Comparison of ENCODE assay signal across 21 cellular contexts in the genomic region with DNA sequence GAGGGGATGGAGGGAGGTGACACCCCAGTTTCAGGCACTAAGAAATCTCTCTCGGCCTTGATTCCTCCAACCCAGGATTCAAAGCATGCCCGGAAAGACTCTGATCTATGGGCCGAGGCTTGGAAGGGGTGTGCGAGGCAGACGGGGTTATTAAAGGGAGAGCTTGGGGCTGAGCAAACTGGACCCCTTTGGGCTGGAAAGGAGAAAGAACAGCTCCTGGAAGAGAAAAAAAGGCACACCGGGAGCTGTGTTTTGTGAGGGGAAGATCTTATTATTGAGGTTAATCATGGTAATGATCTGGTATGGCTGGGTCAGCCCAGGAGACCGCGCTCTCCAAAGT. TPM values are rescaled to one million over a fixed set of nuclear protein-coding genes. Genes with fewer than 3 reads are reported as not detected.
"Had no signal": no experiment of that assay in that cellular context is flagged by ENCODE, and none has a peak within 500 bp of the region (broad histone marks: within the 10 kb centered on the region; RNA-seq: fewer than 3 reads in every experiment).

No MANE protein-coding gene starts in this region.

- H3K9me3 ChIP-seq: colonic mucosa, neutrophil had no signal

- H3K9me3 Mint-ChIP-seq: activated CD4-positive, alpha-beta T cell treated with anti-CD3 and anti-CD28 coated beads, Interleukin-2, amount 10 ng/mL, durations not matched to agents 24 days and 14 days; activated T-helper 17 cell treated with anti-CD3 and anti-CD28 coated beads, Interleukin-2, amount 50 U/mL, for 72 hours; stimulated activated naive B cell treated with anti-CD40 and anti-IgM and Interleukin-4, amounts not matched to agents 10 μg/mL and 1 μg/mL and 100 μg/mL, for 72 hours had no signal

- DNase-seq: activated CD4-positive, alpha-beta T cell treated with anti-CD3 and anti-CD28 coated beads, Interleukin-2, amount 10 ng/mL, durations not matched to agents 24 days and 14 days; activated CD8-positive, alpha-beta memory T cell treated with anti-CD3 and anti-CD28 coated beads for 24 hours; activated naive CD4-positive, alpha-beta T cell; brain microvascular endothelial cell; central memory CD4-positive, alpha-beta T cell; colonic mucosa; hypothalamus; midbrain; stimulated activated CD4-positive, alpha-beta T cell treated with anti-CD3 and anti-CD28 coated beads, Interleukin-4, amount 100 ng/mL, for 24 hours; stimulated activated naive B cell treated with anti-CD40 and anti-IgM and Interleukin-4, amounts not matched to agents 10 μg/mL and 1 μg/mL and 100 μg/mL, for 72 hours; T-helper 1 cell; T1000 had no signal

- H3K9ac ChIP-seq: parathyroid adenoma had no signal

- H2AFZ ChIP-seq: parathyroid adenoma had no signal

- ATAC-seq: activated T-helper 17 cell treated with anti-CD3 and anti-CD28 coated beads, Interleukin-2, amount 50 U/mL, for 72 hours; left lobe of liver; sciatic nerve; stimulated activated naive B cell treated with anti-CD40 and anti-IgM and Interleukin-4, amounts not matched to agents 10 μg/mL and 1 μg/mL and 100 μg/mL, for 72 hours had no signal

- H3K4me3 Mint-ChIP-seq: activated CD4-positive, alpha-beta T cell treated with anti-CD3 and anti-CD28 coated beads, Interleukin-2, amount 10 ng/mL, durations not matched to agents 24 days and 14 days; activated T-helper 17 cell treated with anti-CD3 and anti-CD28 coated beads, Interleukin-2, amount 50 U/mL, for 72 hours had no signal

- H3K4me1 ChIP-seq: colonic mucosa, parathyroid adenoma had no signal

- H3K4me3 ChIP-seq: colonic mucosa, smooth muscle cell had no signal

- H3K36me3 Mint-ChIP-seq: stimulated activated naive B cell treated with anti-CD40 and anti-IgM and Interleukin-4, amounts not matched to agents 10 μg/mL and 1 μg/mL and 100 μg/mL, for 72 hours had no signal

- H3K36me3 ChIP-seq: brain microvascular endothelial cell, colonic mucosa, neutrophil had no signal

- H3K27ac Mint-ChIP-seq: activated CD4-positive, alpha-beta T cell treated with anti-CD3 and anti-CD28 coated beads, Interleukin-2, amount 10 ng/mL, durations not matched to agents 24 days and 14 days; activated T-helper 17 cell treated with anti-CD3 and anti-CD28 coated beads, Interleukin-2, amount 50 U/mL, for 72 hours; stimulated activated naive B cell treated with anti-CD40 and anti-IgM and Interleukin-4, amounts not matched to agents 10 μg/mL and 1 μg/mL and 100 μg/mL, for 72 hours had no signal

- H3K27ac ChIP-seq: brain microvascular endothelial cell, colonic mucosa, neutrophil, parathyroid adenoma had no signal

- H3K79me2 ChIP-seq: parathyroid adenoma had no signal

RNA-seq across cellular contexts. Expression of gene HOXC4, which starts 5.7 kb away (rescaled TPM):
- total RNA-seq: activated CD4-positive, alpha-beta T cell treated with anti-CD3 and anti-CD28 coated beads, Interleukin-2, amount 10 ng/mL, durations not matched to agents 24 days and 14 days; colonic mucosa; frontal cortex; lung microvascular endothelial cell had no signal

RNA-seq across cellular contexts. Expression of gene HOXC5, which starts 15.1 kb away (rescaled TPM):
- total RNA-seq: activated CD4-positive, alpha-beta T cell treated with anti-CD3 and anti-CD28 coated beads, Interleukin-2, amount 10 ng/mL, durations not matched to agents 24 days and 14 days; activated T-helper 17 cell treated with anti-CD3 and anti-CD28 coated beads, Interleukin-2, amount 50 U/mL, for 72 hours; colonic mucosa; frontal cortex; left lobe of liver; lung microvascular endothelial cell had no signal
- polyA plus RNA-seq: thymus had no signal

RNA-seq across cellular contexts. Expression of gene HOXC6, which starts 19.7 kb away (rescaled TPM):
- total RNA-seq: activated CD4-positive, alpha-beta T cell treated with anti-CD3 and anti-CD28 coated beads, Interleukin-2, amount 10 ng/mL, durations not matched to agents 24 days and 14 days; activated T-helper 17 cell treated with anti-CD3 and anti-CD28 coated beads, Interleukin-2, amount 50 U/mL, for 72 hours; frontal cortex; left lobe of liver; lung microvascular endothelial cell had no signal

RNA-seq across cellular contexts. Expression of gene HOXC8, which starts 39.1 kb away (rescaled TPM):
- total RNA-seq: activated CD4-positive, alpha-beta T cell treated with anti-CD3 and anti-CD28 coated beads, Interleukin-2, amount 10 ng/mL, durations not matched to agents 24 days and 14 days; activated T-helper 17 cell treated with anti-CD3 and anti-CD28 coated beads, Interleukin-2, amount 50 U/mL, for 72 hours; colonic mucosa; frontal cortex; left lobe of liver; lung microvascular endothelial cell had no signal

RNA-seq across cellular contexts. Expression of gene HOXC9, which starts 48.0 kb away (rescaled TPM):
- total RNA-seq: activated CD4-positive, alpha-beta T cell treated with anti-CD3 and anti-CD28 coated beads, Interleukin-2, amount 10 ng/mL, durations not matched to agents 24 days and 14 days; activated T-helper 17 cell treated with anti-CD3 and anti-CD28 coated beads, Interleukin-2, amount 50 U/mL, for 72 hours; colonic mucosa; frontal cortex; left lobe of liver; lung microvascular endothelial cell had no signal
